In genomic region chr19:55654323-55654832, GRCh38 we compare ENCODE assay signal across 8 cellular contexts. TPM values are rescaled to one million over a fixed set of nuclear protein-coding genes. Genes with fewer than 3 reads are reported as not detected.
A peak's percentile ranks its signal among the peaks of the same experiment; 100 is the strongest.
DNase-seq lines count a peak whose midpoint lies in the region; ATAC-seq and TF ChIP-seq lines count a peak whose summit lies in the region.

No MANE protein-coding gene starts in this region.

- CTCF ChIA-PET in PC-3 (lab: Charles Lee): interaction anchor here (0.5 to 1.4 kb wide), 9 partner anchors 10 to 374 kb away, joined by 3 to 12 read pairs (median 3); partner anchors contain the start of gene NAT14

- DNase-seq in DMS114 treated with DMSO at 0.1 percent for 48 hours (lab: John Stamatoyannopoulos, UW; ENCODE audit: unreplicated experiment) (peak; percentile 99), KBM-7 (peak; percentile 99), PC-3 (peak; percentile 100), erythroblast (lab: John Stamatoyannopoulos, UW) (peak; percentile 99), mucosa of gallbladder (ENCODE audit: low spot score) (peak; percentile 100)
- peak; percentile 99 for DNase-seq in activated T-cell treated with anti-CD3 and anti-CD28 coated beads, Interleukin-2, amount 50 U/mL, for 48 hours
- DNase-seq in stimulated activated CD8-positive, alpha-beta memory T cell treated with anti-CD3 and anti-CD28 coated beads, Interleukin-4, amount 100 ng/mL, for 1 hour (ENCODE audit: low read depth in 2 of 2, low spot score in 1 of 2): peak; percentile 86 to 97

- peaks cover 21% of the 10 kb centered on the region for H3K36me3 ChIP-seq in PC-3 (ENCODE audit: low read depth, low read length)

- H3K79me2 ChIP-seq in PC-3 (ENCODE audit: low read length): peaks cover 45% of the 10 kb centered on the region

- peaks cover 37% of the 10 kb centered on the region for H4K20me1 ChIP-seq in PC-3 (ENCODE audit: low read length)

- no peak for TF ChIP-seq CTCF in PC-3 (conservative IDR thresholded peaks at IDR 0.05; ENCODE audit: low read depth, low read length)

- peak; percentile 62 for ATAC-seq in GM21723 (IDR thresholded peaks at IDR 0.05; ENCODE audit: unreplicated experiment)
- ATAC-seq in PC-3: peak; percentile 79

- peak overlapping the region; percentile 99 for H3K9ac ChIP-seq in PC-3 (ENCODE audit: low read length)

- in situ Hi-C loops in KBM-7 (cut with MboI; ENCODE audit: low pct_unique_long_range_greater_than_20kb, low sequenced_read_pairs): no loop called here

- H3F3A ChIP-seq in PC-3 (ENCODE audit: low read length, unreplicated experiment): no peaks in the 10 kb centered on the region

- H3K27me3 ChIP-seq in PC-3 (ENCODE audit: low read length): no peaks in the 10 kb centered on the region

- H3K4me2 ChIP-seq in PC-3 (ENCODE audit: low read length): peak overlapping the region; percentile 85

- no peaks in the 10 kb centered on the region for H3K9me2 ChIP-seq in PC-3 (replicated peaks; ENCODE audit: low read length)

- H3K9me3 ChIP-seq in PC-3 (ENCODE audit: low read length): no peaks in the 10 kb centered on the region

- intact Hi-C loops in PC-3 (cut with micrococcal nuclease): no loop called here

- peak overlapping the region; percentile 78 for H2AFZ ChIP-seq in PC-3 (ENCODE audit: low read length)

- peak overlapping the region; percentile 80 for H3K27ac ChIP-seq in PC-3 (ENCODE audit: low read length)

- TF ChIP-seq POLR2A in erythroblast (IDR thresholded peaks at IDR 0.05; ENCODE audit: low read length): no peak

- H3K4me3 ChIP-seq in PC-3 (ENCODE audit: low read length): peak overlapping the region; percentile 78

- POLR2A ChIA-PET in PC-3 (lab: Charles Lee; ENCODE audit: unreplicated experiment): interaction anchor here (0.6 to 1.4 kb wide), 7 partner anchors 30 to 1517 kb away, joined by 3 to 8 read pairs (median 6); partner anchors contain the start of gene ZNF784

- H3K4me1 ChIP-seq in PC-3 (ENCODE audit: insufficient read depth, low read length): peaks cover 12% of the 10 kb centered on the region

- BruUV-seq in PC-3 (replicated peaks; lab: Mats Ljungman, UMichigan): TSS peak; percentile 22

RNA-seq across cellular contexts. Expression of gene U2AF2, which starts 0.5 kb away (rescaled TPM):
- total RNA-seq in PC-3 (2014; rRNA removed) (343 and 360 TPM in 2 replicates), mucosa of gallbladder (202 TPM)

RNA-seq across cellular contexts. Expression of gene CCDC106, which starts 6.4 kb away (rescaled TPM):
- total RNA-seq in PC-3 (2014; rRNA removed) (36.0 and 41.4 TPM in 2 replicates), mucosa of gallbladder (18.4 TPM)

RNA-seq across cellular contexts. Expression of gene ZNF581, which starts 10.9 kb away (rescaled TPM):
- total RNA-seq in PC-3 (2014; rRNA removed) (25.6 and 37.5 TPM in 2 replicates), mucosa of gallbladder (22.2 TPM)

RNA-seq across cellular contexts. Expression of gene ZNF580, which starts 13.6 kb away (rescaled TPM):
- total RNA-seq in PC-3 (2014; rRNA removed) (15.2 and 23.9 TPM in 2 replicates), mucosa of gallbladder (47.3 TPM)

RNA-seq across cellular contexts. Expression of gene EPN1, which starts 20.6 kb away (rescaled TPM):
- total RNA-seq in PC-3 (2014; rRNA removed): 203 and 240 TPM in 2 replicates
- total RNA-seq in mucosa of gallbladder: 172 TPM

Comparison
In these comparisons a context has a peak if more than half of its experiments do, and no peak if none do; other contexts are left out.
1. Peak in every context shown above with its lines: DNase-seq, ATAC-seq, H3K4me3 ChIP-seq and H3K27ac ChIP-seq.